ENCODE assay signal across 17 cellular contexts in the genomic region with DNA sequence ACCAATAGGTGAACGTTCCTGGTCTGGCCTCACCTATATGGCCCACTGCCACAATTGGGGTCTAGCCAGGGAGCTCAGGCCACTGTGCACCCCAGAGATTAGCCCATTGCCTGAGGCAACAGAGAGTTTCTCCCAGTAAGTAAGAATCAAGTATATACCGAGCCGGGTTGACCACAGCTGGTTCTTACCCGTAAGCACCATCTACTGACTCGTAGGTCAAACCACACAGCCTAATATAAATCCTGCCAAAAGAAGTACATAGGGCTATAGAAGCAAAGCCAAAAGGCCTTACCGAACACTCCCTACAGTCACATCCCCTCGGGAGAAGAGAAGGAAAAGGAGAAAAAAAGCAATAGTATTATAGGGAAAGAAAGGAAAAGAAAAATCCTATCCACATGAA.
DNase-seq lines count a peak whose midpoint lies in the region; ATAC-seq and TF ChIP-seq lines count a peak whose summit lies in the region.
"Had no signal": no experiment of that assay in that cellular context is flagged by ENCODE, and none has a peak within 500 bp of the region (broad histone marks: within the 10 kb centered on the region; RNA-seq: fewer than 3 reads in every experiment).

No MANE protein-coding gene starts in this region.

- no peak for TF ChIP-seq CTCF in fibroblast of mammary gland (conservative IDR thresholded peaks at IDR 0.05; ENCODE audit: control insufficient read depth, insufficient read depth, low read depth, low read length)
- no peak for TF ChIP-seq CTCF in uterus (IDR thresholded peaks at IDR 0.05)
- TF ChIP-seq CTCF in coronary artery (IDR thresholded peaks at IDR 0.05), result no peak

- H3K27ac ChIP-seq in right cardiac atrium (ENCODE audit: low read length), result no peak overlapping the region
- H3K27ac ChIP-seq in uterus, result no peak overlapping the region
- no peak overlapping the region for H3K27ac ChIP-seq in coronary artery
- H3K27ac ChIP-seq: 22Rv1; BLaER1 treated with 17β-estradiol and CSF1 and Interleukin-3, amounts not matched to agents 10 nM and 100 nM had no signal

- WGBS in right cardiac atrium, result 88% methylated on average over 7 of the region's 7 CpGs

- H3K9me3 ChIP-seq in right cardiac atrium (ENCODE audit: control insufficient read depth, low read length) (no peaks in the 10 kb centered on the region), uterus (no peaks in the 10 kb centered on the region)
- H3K9me3 ChIP-seq: BE2C; BLaER1 treated with 17β-estradiol and CSF1 and Interleukin-3, amounts not matched to agents 10 nM and 100 nM had no signal

- ATAC-seq in left ventricle myocardium superior (no peak), right cardiac atrium (no peak)

- DNase-seq in left ventricle myocardium superior (peak; percentile 12), right cardiac atrium (no peak), fibroblast of mammary gland (ENCODE audit: low read depth) (peak; percentile 14), stromal cell of bone marrow (ENCODE audit: low read depth) (peak; percentile 13), uterus (no peak), coronary artery (ENCODE audit: low spot score) (no peak)
- DNase-seq: AML-193; BE2C; CD4-positive, alpha-beta T cell; CD8-positive, alpha-beta memory T cell; DMS53; DMS79 treated with DMSO at 0.1 percent for 48 hours; GF-D8; H7; HCEC 1CT had no signal

- H3K4me1 ChIP-seq in right cardiac atrium (ENCODE audit: control insufficient read depth, insufficient read depth, low read length) (peaks cover 2% of the 10 kb centered on the region), uterus (no peaks in the 10 kb centered on the region)
- H3K4me1 ChIP-seq: BE2C; BLaER1 treated with 17β-estradiol and CSF1 and Interleukin-3, amounts not matched to agents 10 nM and 100 nM had no signal

- no peaks in the 10 kb centered on the region for H3K27me3 ChIP-seq in right cardiac atrium (ENCODE audit: control insufficient read depth, insufficient read depth)
- H3K27me3 ChIP-seq in uterus, result no peaks in the 10 kb centered on the region
- H3K27me3 ChIP-seq: BE2C; BLaER1 treated with 17β-estradiol and CSF1 and Interleukin-3, amounts not matched to agents 10 nM and 100 nM had no signal

- intact Hi-C loops in left ventricle myocardium superior (cut with micrococcal nuclease) (no loop called here), right cardiac atrium (cut with DNase I) (no loop called here), uterus (cut with DNase I; ENCODE audit: low total_unique reads) (no loop called here)

- H3K4me3 ChIP-seq in right cardiac atrium (ENCODE audit: low read length) (no peak overlapping the region), fibroblast of mammary gland (ENCODE audit: control insufficient read depth, low read depth, low read length) (no peak overlapping the region), uterus (no peak overlapping the region), coronary artery (no peak overlapping the region)
- H3K4me3 ChIP-seq: BLaER1 treated with 17β-estradiol and CSF1 and Interleukin-3, amounts not matched to agents 10 nM and 100 nM had no signal

- TF ChIP-seq POLR2A in uterus (IDR thresholded peaks at IDR 0.05), result no peak

- H3K36me3 ChIP-seq in uterus, result no peaks in the 10 kb centered on the region
- H3K36me3 ChIP-seq: BE2C; BLaER1 treated with 17β-estradiol and CSF1 and Interleukin-3, amounts not matched to agents 10 nM and 100 nM had no signal

Comparison
In these comparisons a context has a peak if more than half of its experiments do, and no peak if none do; other contexts are left out.
1. DNase-seq: peak in left ventricle myocardium superior (single experiment), fibroblast of mammary gland (single experiment) and stromal cell of bone marrow (single experiment); none in right cardiac atrium (0 of 3), uterus (0 of 2) and coronary artery (single experiment).